ENCODE assay signal across 7 cellular contexts in the genomic region with DNA sequence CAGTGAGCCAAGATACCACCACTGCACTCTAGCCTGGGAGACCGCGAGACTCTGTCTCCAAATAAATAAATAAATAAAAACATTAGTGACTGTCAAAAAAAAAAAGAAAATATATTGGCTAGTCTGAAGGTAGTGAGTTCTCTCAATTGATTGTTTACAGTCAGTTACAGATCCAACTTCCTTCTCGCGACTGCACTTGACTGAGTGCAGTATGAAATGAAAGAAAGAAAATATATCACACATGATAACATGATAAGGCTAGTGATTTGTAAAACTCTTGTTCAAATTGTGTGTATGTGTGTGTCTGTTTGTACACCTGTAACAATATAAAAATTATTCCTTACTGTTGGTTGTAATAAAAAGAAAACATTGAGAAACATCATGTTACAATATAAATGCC. TPM values are rescaled to one million over a fixed set of nuclear protein-coding genes. Genes with fewer than 3 reads are reported as not detected.
"Had no signal": no experiment of that assay in that cellular context is flagged by ENCODE, and none has a peak within 500 bp of the region (broad histone marks: within the 10 kb centered on the region; RNA-seq: fewer than 3 reads in every experiment).

No MANE protein-coding gene starts in this region.

- H3K27ac ChIP-seq: HL-60 had no signal

- DNase-seq: H9, HCEC 1CT had no signal

- H3K4me3 ChIP-seq: GM23338 had no signal

- ATAC-seq: GM23338, HepG2 had no signal

RNA-seq across cellular contexts. Expression of a gene that starts 7.9 kb away (rescaled TPM):
- total RNA-seq: GM23338, H1, H9, HepG2, HT1080 had no signal

RNA-seq across cellular contexts. Expression of a gene that starts 10.8 kb away (rescaled TPM):
- total RNA-seq: GM23338, H1, H9 had no signal
